ENCODE assay signal across 24 cellular contexts in genomic region chr7:54161621-54162020, GRCh38.
"Had no signal": no experiment of that assay in that cellular context is flagged by ENCODE, and none has a peak within 500 bp of the region (broad histone marks: within the 10 kb centered on the region; RNA-seq: fewer than 3 reads in every experiment).

No MANE protein-coding gene starts in this region.

- FAIRE-seq: HepG2 had no signal

- H3K4me3 ChIP-seq: SJCRH30 had no signal

- DNase-seq: IMR-90; Karpas-422; KG1; MM.1S; NCI-H1092; NCI-H1105 treated with DMSO at 0.1 percent for 48 hours; NCI-H1436; NCI-H187; NCI-H2029; NCI-H2081 treated with DMSO at 0.1 percent for 48 hours; NCI-H2171; NCI-H226; NCI-H446; NCI-H510A; NCI-H524 treated with DMSO at 0.1 percent for 48 hours; NCI-H69; NCI-H774; NK-92 treated with Interleukin-12 subunit alpha and Interleukin-12 subunit beta, amount 100 ng/mL, for 24 hours; PC-3; SHP77 treated with DMSO at 0.1 percent for 48 hours; SJCRH30; SW 1271; T-cell had no signal
